9 cellular contexts compared by ENCODE assay signal in the genomic region with DNA sequence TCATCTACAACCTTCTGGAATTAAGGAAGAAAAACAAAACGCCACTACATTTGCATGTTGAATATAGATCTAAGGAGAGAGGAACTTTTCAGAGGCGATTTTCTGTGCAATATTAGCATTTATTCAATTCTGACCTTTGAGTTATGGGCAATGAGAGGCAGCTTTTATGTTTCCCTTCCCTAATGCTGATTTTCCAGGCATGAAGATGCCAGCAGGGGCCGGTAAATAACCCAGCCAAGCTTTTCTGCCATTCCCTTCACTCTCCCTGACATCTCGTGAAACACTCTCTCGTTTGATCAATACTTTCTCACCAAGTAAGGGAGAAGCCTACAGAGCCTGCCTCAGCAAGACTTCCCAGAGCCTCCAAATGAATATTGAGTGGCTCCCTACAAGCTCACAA.
"Had no signal": no experiment of that assay in that cellular context is flagged by ENCODE, and none has a peak within 500 bp of the region (broad histone marks: within the 10 kb centered on the region; RNA-seq: fewer than 3 reads in every experiment).

No MANE protein-coding gene starts in this region.

- H3K9me3 Mint-ChIP-seq: H9 had no signal

- H3K27ac Mint-ChIP-seq: H9, IgD-negative memory B cell had no signal

- DNase-seq: GOT3, H9, HCEC 1CT, Karpas-422, KBM-7 had no signal

- H3K4me3 Mint-ChIP-seq: H9, IgD-negative memory B cell had no signal

- H3K9ac ChIP-seq: KMS-11 had no signal

- H3K36me3 Mint-ChIP-seq: IgD-negative memory B cell had no signal

- H3K4me1 Mint-ChIP-seq: IgD-negative memory B cell had no signal

- H3K4me2 ChIP-seq: KMS-11 had no signal

- H3K27me3 Mint-ChIP-seq: IgD-negative memory B cell had no signal

- H3K27ac ChIP-seq: KMS-11 had no signal

- FAIRE-seq: H54, HTR-8/SVneo had no signal
